Comparison of ENCODE assay signal across 1 cellular context in genomic region chr9:136400038-136400834, GRCh38.
TF ChIP-seq lines count a peak whose summit lies in the region.

Gene SNAPC4, minus strand, starts transcription at chr9:136400170. Its CDS starts 1,742 bp downstream, at chr9:136398428.

TF ChIP-seq in HepG2, 621 proteins besides CTCF, POLR2A, EP300 and RAD21 (continued from another document and continues in another):
- no peak for TF ChIP-seq PRDM10 (CRISPR knock-in tag; IDR thresholded peaks at IDR 0.05; ENCODE audit: low read depth)
- 0 out of 2 replicates have a peak, but pooled peaks have one; percentile 44 for TF ChIP-seq HOXA9 (CRISPR knock-in tag; IDR thresholded peaks at IDR 0.05; ENCODE audit: borderline replicate concordance)
- no peak for TF ChIP-seq TEAD2 (CRISPR knock-in tag; IDR thresholded peaks at IDR 0.05)
- TF ChIP-seq NFIB (CRISPR knock-in tag; IDR thresholded peaks at IDR 0.05; ENCODE audit: borderline replicate concordance), result no peak
- no peak for TF ChIP-seq GLMP (CRISPR knock-in tag; IDR thresholded peaks at IDR 0.05; ENCODE audit: borderline replicate concordance)
- TF ChIP-seq ZGPAT (CRISPR knock-in tag; IDR thresholded peaks at IDR 0.05), result peak; percentile 54; the same call in 1 of the 2 replicates
- TF ChIP-seq PITX1 (CRISPR knock-in tag; IDR thresholded peaks at IDR 0.05), result no peak
- TF ChIP-seq ZNF260 (CRISPR knock-in tag; IDR thresholded peaks at IDR 0.05; ENCODE audit: borderline replicate concordance, low read depth), result no peak
- TF ChIP-seq ZNF225 (CRISPR knock-in tag; IDR thresholded peaks at IDR 0.05), result no peak; the same call in 1 of the 2 replicates
- 0 out of 2 replicates have a peak, but pooled peaks have one; percentile 58 for TF ChIP-seq ZNF547 (CRISPR knock-in tag; IDR thresholded peaks at IDR 0.05)
- TF ChIP-seq ZNF616 (CRISPR knock-in tag; IDR thresholded peaks at IDR 0.05; ENCODE audit: low read depth), result no peak
- no peak for TF ChIP-seq ZNF691 (CRISPR knock-in tag; IDR thresholded peaks at IDR 0.05; ENCODE audit: borderline replicate concordance, low read depth)
- TF ChIP-seq ZHX2 (IDR thresholded peaks at IDR 0.05; ENCODE audit: low read depth), result no peak
- 0 out of 2 replicates have a peak, but pooled peaks have one; percentile 35 for TF ChIP-seq ZHX2 (CRISPR knock-in tag; IDR thresholded peaks at IDR 0.05; ENCODE audit: borderline replicate concordance)
- no peak for TF ChIP-seq ZNF513 (CRISPR knock-in tag; conservative IDR thresholded peaks at IDR 0.05)
- TF ChIP-seq THYN1 (CRISPR knock-in tag; IDR thresholded peaks at IDR 0.05; ENCODE audit: borderline replicate concordance, low read depth), result no peak
- no peak for TF ChIP-seq SATB2 (CRISPR knock-in tag; IDR thresholded peaks at IDR 0.05)
- 0 out of 2 replicates have a peak, but pooled peaks have one; percentile 48 for TF ChIP-seq FOXA3 (CRISPR knock-in tag; IDR thresholded peaks at IDR 0.05)
- TF ChIP-seq CSRNP1 (CRISPR knock-in tag; IDR thresholded peaks at IDR 0.05), result peak; percentile 84
- TF ChIP-seq JARID2 (CRISPR knock-in tag; IDR thresholded peaks at IDR 0.05; ENCODE audit: insufficient replicate concordance), result no peak
- no peak for TF ChIP-seq ZNF512B (CRISPR knock-in tag; IDR thresholded peaks at IDR 0.05; ENCODE audit: borderline replicate concordance)
- TF ChIP-seq ZNF121 (CRISPR knock-in tag; IDR thresholded peaks at IDR 0.05), result no peak
- no peak; the same call in 1 of the 2 replicates for TF ChIP-seq KMT2B (CRISPR knock-in tag; IDR thresholded peaks at IDR 0.05)
- no peak for TF ChIP-seq MATR3 (CRISPR knock-in tag; IDR thresholded peaks at IDR 0.05)
- TF ChIP-seq ATF4 (CRISPR knock-in tag; IDR thresholded peaks at IDR 0.05), result peak in 1 of 2 experiments; percentile 51; a peak in 1 of 4 replicates
- TF ChIP-seq ZNF792 (CRISPR knock-in tag; IDR thresholded peaks at IDR 0.05), result peak; percentile 84; the same call in 1 of the 2 replicates
- peak; percentile 30; the same call in 1 of the 2 replicates for TF ChIP-seq SP4 (CRISPR knock-in tag; IDR thresholded peaks at IDR 0.05)
- no peak for TF ChIP-seq ZNF749 (CRISPR knock-in tag; IDR thresholded peaks at IDR 0.05; ENCODE audit: borderline replicate concordance)
- peak; percentile 56; the same call in 1 of the 2 replicates for TF ChIP-seq DRAP1 (CRISPR knock-in tag; IDR thresholded peaks at IDR 0.05)
- peak; percentile 88 for TF ChIP-seq AGO1 (IDR thresholded peaks at IDR 0.05; ENCODE audit: low read depth, low read length, poor library complexity, severe bottlenecking)
- 0 out of 2 replicates have a peak, but pooled peaks have one; percentile 75 for TF ChIP-seq FOXO4 (CRISPR knock-in tag; conservative IDR thresholded peaks at IDR 0.05)
- no peak for TF ChIP-seq NR1H2 (CRISPR knock-in tag; IDR thresholded peaks at IDR 0.05; ENCODE audit: borderline replicate concordance, low read depth)
- TF ChIP-seq ZNF629 (CRISPR knock-in tag; conservative IDR thresholded peaks at IDR 0.05), result no peak
